ENCODE assay signal across 1 cellular context in genomic region chr1:8396083-8396911, GRCh38.
TF ChIP-seq lines count a peak whose summit lies in the region.

No MANE protein-coding gene starts in this region.

TF ChIP-seq in GM23338, 12 proteins besides CTCF, POLR2A, EP300 and RAD21 (continued from another document):
- TF ChIP-seq ZNF462 (CRISPR knock-in tag; IDR thresholded peaks at IDR 0.05), result no peak
- no peak for TF ChIP-seq EZH2 (IDR thresholded peaks at IDR 0.05; ENCODE audit: low read depth, unreplicated experiment)
- no peak for TF ChIP-seq EZH2phosphoT487 (IDR thresholded peaks at IDR 0.05; ENCODE audit: unreplicated experiment)
- TF ChIP-seq CREB1 (CRISPR knock-in tag; IDR thresholded peaks at IDR 0.05; ENCODE audit: low read depth), result no peak
- TF ChIP-seq ZNF331 (CRISPR knock-in tag; IDR thresholded peaks at IDR 0.05; ENCODE audit: low read depth), result no peak
- no peak for TF ChIP-seq JUNB (IDR thresholded peaks at IDR 0.05; ENCODE audit: unreplicated experiment)
- no peak for TF ChIP-seq ETS1 (IDR thresholded peaks at IDR 0.05)
- TF ChIP-seq POLR2AphosphoS5 (IDR thresholded peaks at IDR 0.05; ENCODE audit: low read depth), result no peak
- TF ChIP-seq ZNF114 (CRISPR knock-in tag; IDR thresholded peaks at IDR 0.05), result no peak
TF ChIP-seq in GM23338: peak in this region for 0.
